Comparison of ENCODE assay signal across 16 cellular contexts in the genomic region with DNA sequence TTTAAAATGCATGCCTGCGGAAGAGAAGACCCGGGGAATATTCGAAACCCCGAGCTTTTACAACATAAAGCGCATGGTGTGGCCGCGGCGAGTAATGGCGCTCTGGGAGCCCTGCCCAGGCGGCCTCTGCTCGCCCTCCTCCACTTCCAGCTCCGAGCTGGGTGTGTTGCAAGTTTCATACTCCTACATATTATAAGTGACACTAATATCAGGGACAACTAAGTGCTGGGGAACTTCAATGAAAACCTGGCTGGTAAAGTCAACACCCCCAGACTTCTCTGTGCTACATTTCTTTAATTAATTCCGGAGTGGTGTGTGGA. TPM values are rescaled to one million over a fixed set of nuclear protein-coding genes. Genes with fewer than 3 reads are reported as not detected.
DNase-seq lines count a peak whose midpoint lies in the region; ATAC-seq, FAIRE-seq and TF ChIP-seq lines count a peak whose summit lies in the region.
"Had no signal": no experiment of that assay in that cellular context is flagged by ENCODE, and none has a peak within 500 bp of the region (broad histone marks: within the 10 kb centered on the region; RNA-seq: fewer than 3 reads in every experiment).

No MANE protein-coding gene starts in this region.

- H3K4me3 ChIP-seq in K562 (no peak overlapping the region), smooth muscle cell (peak overlapping the region; percentile 53), MM.1S (ENCODE audit: low read length) (no peak overlapping the region), foreskin fibroblast (ENCODE audit: low read depth in 1 of 2, low read length in 2 of 2) (no peak overlapping the region)
- H3K4me3 ChIP-seq: uterus had no signal

- no peak for TF ChIP-seq RAD21 in K562 (CRISPR knock-in tag; conservative IDR thresholded peaks at IDR 0.05 in 1 of 2, IDR thresholded peaks at IDR 0.05 in 1 of 2)

- H4K20me1 ChIP-seq in K562 (replicated peaks; ENCODE audit: control insufficient read depth, insufficient read depth, low read length) (peaks cover 4% of the 10 kb centered on the region), smooth muscle cell (ENCODE audit: low read depth) (no peaks in the 10 kb centered on the region), MM.1S (ENCODE audit: insufficient read depth, low read length) (no peaks in the 10 kb centered on the region)

- H3K9ac ChIP-seq in K562 (ENCODE audit: insufficient read depth in 1 of 2, low read depth in 2 of 2, low read length in 2 of 2) (no peak overlapping the region), smooth muscle cell (ENCODE audit: low read depth) (no peak overlapping the region), MM.1S (ENCODE audit: low read length) (no peak overlapping the region)

- POLR2A ChIA-PET in K562 (lab: Yijun Ruan, JAX): interaction anchor here (0.8 to 1.7 kb wide), 5 partner anchors 12 to 124 kb away, joined by 3 to 6 read pairs (median 4); no protein-coding TSS in a partner anchor

- no TSS peak for BruUV-seq in K562 (replicated peaks; lab: Mats Ljungman, UMichigan)

- H3K27me3 ChIP-seq in K562 (ENCODE audit: control insufficient read depth in 2 of 2, insufficient read depth in 2 of 2, low read length in 2 of 2): peaks cover 51 to 80% of the 10 kb centered on the region in 2 experiments
- peaks cover 100% of the 10 kb centered on the region for H3K27me3 ChIP-seq in smooth muscle cell (ENCODE audit: low read depth)
- H3K27me3 ChIP-seq in MM.1S (replicated peaks; ENCODE audit: insufficient read depth, low read length): peaks cover 40% of the 10 kb centered on the region

- TF ChIP-seq POLR2A in K562 (conservative IDR thresholded peaks at IDR 0.05): no peak

- intact Hi-C loops in K562 (cut with micrococcal nuclease): no loop called here
- intact Hi-C loops in left colon (cut with DNase I, micrococcal nuclease): no loop called here

- ATAC-seq in activated T-cell treated with anti-CD3 and anti-CD28 coated beads, Interleukin-2, amount 50 U/mL, for 72 hours (replicated peaks in 1 of 2): peak in 1 of 2 donors; percentile 38
- ATAC-seq in K562 (peak; percentile 63; the same call in 2 of the 3 replicates), left colon (peak; percentile 73), HG02610 (IDR thresholded peaks at IDR 0.05; ENCODE audit: unreplicated experiment) (no peak)
- ATAC-seq: left ventricle myocardium superior had no signal

- no peak for DNase-seq in activated T-cell treated with anti-CD3 and anti-CD28 coated beads, Interleukin-2, amount 50 U/mL, for 72 hours
- DNase-seq in activated T-cell treated with anti-CD3 and anti-CD28 coated beads, Interleukin-2, amount 50 U/mL, for 24 hours: no peak
- DNase-seq in K562 (ENCODE audit: extremely low read depth in 1 of 4, low spot score in 3 of 4) (peak in 3 of 4 experiments; percentile 30 to 52 (median 45)), left colon (no peak), smooth muscle cell (lab: John Stamatoyannopoulos, UW; ENCODE audit: unreplicated experiment) (no peak), MM.1S (no peak), foreskin fibroblast (no peak)
- DNase-seq: activated CD8-positive, alpha-beta memory T cell treated with anti-CD3 and anti-CD28 coated beads, Interleukin-2, amount 50 U/mL, for 48 hours; foreskin melanocyte; left ventricle myocardium superior; NCI-H2029 treated with DMSO at 0.1 percent for 48 hours; nucleus accumbens; uterus had no signal

- H3K36me3 Mint-ChIP-seq in activated T-cell treated with anti-CD3 and anti-CD28 coated beads, Interleukin-2, amount 50 U/mL, for 72 hours (ENCODE audit: insufficient read depth in 2 of 2): no peaks in the 10 kb centered on the region
- H3K36me3 Mint-ChIP-seq in activated T-cell treated with anti-CD3 and anti-CD28 coated beads, Interleukin-2, amount 50 U/mL, for 24 hours (ENCODE audit: low read depth): no peaks in the 10 kb centered on the region

- no peak overlapping the region for H3K27ac ChIP-seq in K562 (ENCODE audit: extremely low read depth, low read depth, low read length)
- no peak overlapping the region for H3K27ac ChIP-seq in smooth muscle cell (ENCODE audit: low read depth)
- no peak overlapping the region for H3K27ac ChIP-seq in MM.1S (ENCODE audit: low read length)
- H3K27ac ChIP-seq: SK-N-MC, uterus had no signal

- TF ChIP-seq CTCF in K562 (IDR thresholded peaks at IDR 0.05 in 2 of 3, conservative IDR thresholded peaks at IDR 0.05 in 1 of 3; ENCODE audit: insufficient read depth in 2 of 3, low read depth in 1 of 3, low read length in 3 of 3) (no peak), smooth muscle cell (IDR thresholded peaks at IDR 0.05; ENCODE audit: borderline replicate concordance, insufficient read depth, poor library complexity, severe bottlenecking) (no peak), MM.1S (IDR thresholded peaks at IDR 0.05; ENCODE audit: low read length) (no peak), foreskin fibroblast (IDR thresholded peaks at IDR 0.05; ENCODE audit: low read depth, low read length) (no peak)

- no peak for TF ChIP-seq EP300 in K562 (IDR thresholded peaks at IDR 0.05; ENCODE audit: low read length)

- FAIRE-seq in K562 (lab: Jason Lieb, UNC): peak; percentile 35
- FAIRE-seq: D721Med had no signal

- H3F3A ChIP-seq in smooth muscle cell (ENCODE audit: low read depth) (no peaks in the 10 kb centered on the region), MM.1S (ENCODE audit: insufficient read depth, low read length) (no peaks in the 10 kb centered on the region)

- H3K9me3 ChIP-seq in K562 (replicated peaks; ENCODE audit: control insufficient read depth, insufficient read depth, low read depth, low read length) (no peaks in the 10 kb centered on the region), smooth muscle cell (replicated peaks; ENCODE audit: low read depth) (no peaks in the 10 kb centered on the region), MM.1S (replicated peaks; ENCODE audit: insufficient read depth, low read length) (no peaks in the 10 kb centered on the region)
- H3K9me3 ChIP-seq: uterus had no signal

- H3K79me2 ChIP-seq in K562 (ENCODE audit: control insufficient read depth, insufficient read depth, low read length) (no peaks in the 10 kb centered on the region), smooth muscle cell (ENCODE audit: low read depth) (no peaks in the 10 kb centered on the region), MM.1S (ENCODE audit: low read length) (no peaks in the 10 kb centered on the region)

- H2AFZ ChIP-seq in K562 (ENCODE audit: low read depth, low read length): 0 out of 2 replicates have a peak overlapping the region, but pooled peaks have one; percentile 4
- peak overlapping the region; percentile 50 for H2AFZ ChIP-seq in smooth muscle cell (ENCODE audit: low read depth)
- no peak overlapping the region for H2AFZ ChIP-seq in MM.1S (ENCODE audit: low read length)

- H3K4me1 ChIP-seq in K562 (replicated peaks in 1 of 2; ENCODE audit: control insufficient read depth in 2 of 2, insufficient read depth in 2 of 2, low read length in 2 of 2) (peaks cover 0 to 16% of the 10 kb centered on the region in 2 experiments; a peak in 2 of 5 replicates), smooth muscle cell (ENCODE audit: low read depth) (peaks cover 39% of the 10 kb centered on the region), MM.1S (ENCODE audit: low read length) (peaks cover 4% of the 10 kb centered on the region; the same call in 1 of the 2 replicates)

- H3K36me3 ChIP-seq in K562 (ENCODE audit: control insufficient read depth, insufficient read depth, low read length) (no peaks in the 10 kb centered on the region), smooth muscle cell (ENCODE audit: low read depth) (no peaks in the 10 kb centered on the region), MM.1S (replicated peaks; ENCODE audit: insufficient read depth, low read length) (no peaks in the 10 kb centered on the region)
- H3K36me3 ChIP-seq: uterus had no signal

- no peaks in the 10 kb centered on the region for H3K9me3 Mint-ChIP-seq in activated T-cell treated with anti-CD3 and anti-CD28 coated beads, Interleukin-2, amount 50 U/mL, for 72 hours
- no peaks in the 10 kb centered on the region for H3K9me3 Mint-ChIP-seq in activated T-cell treated with anti-CD3 and anti-CD28 coated beads, Interleukin-2, amount 50 U/mL, for 24 hours

- WGBS in K562 (ENCODE audit: insufficient coverage, low coverage, missing lambda C conversion rate): 2% methylated on average over 13 of the region's 13 CpGs
- 4% methylated on average over 13 of the region's 13 CpGs for WGBS in smooth muscle cell (ENCODE audit: low lambda C conversion rate)

- peak overlapping the region; percentile 25 to 27 for H3K4me3 Mint-ChIP-seq in activated T-cell treated with anti-CD3 and anti-CD28 coated beads, Interleukin-2, amount 50 U/mL, for 72 hours
- no peak overlapping the region for H3K4me3 Mint-ChIP-seq in activated T-cell treated with anti-CD3 and anti-CD28 coated beads, Interleukin-2, amount 50 U/mL, for 24 hours

- H3K27me3 Mint-ChIP-seq in activated T-cell treated with anti-CD3 and anti-CD28 coated beads, Interleukin-2, amount 50 U/mL, for 72 hours (ENCODE audit: low read depth): peaks cover 88% of the 10 kb centered on the region
- H3K27me3 Mint-ChIP-seq in activated T-cell treated with anti-CD3 and anti-CD28 coated beads, Interleukin-2, amount 50 U/mL, for 24 hours: peaks cover 92% of the 10 kb centered on the region

- in situ Hi-C loops in K562 (cut with MboI): no loop called here

- H3K9me1 ChIP-seq in K562 (ENCODE audit: control insufficient read depth, insufficient read depth, low read length): no peaks in the 10 kb centered on the region

- H3K4me1 Mint-ChIP-seq in activated T-cell treated with anti-CD3 and anti-CD28 coated beads, Interleukin-2, amount 50 U/mL, for 72 hours (ENCODE audit: low read depth): peaks cover 42% of the 10 kb centered on the region
- H3K4me1 Mint-ChIP-seq in activated T-cell treated with anti-CD3 and anti-CD28 coated beads, Interleukin-2, amount 50 U/mL, for 24 hours (ENCODE audit: low read depth): peaks cover 30% of the 10 kb centered on the region

- H3K9me2 ChIP-seq in MM.1S (replicated peaks; ENCODE audit: insufficient read depth, low read length): no peaks in the 10 kb centered on the region

- H3K27ac Mint-ChIP-seq in activated T-cell treated with anti-CD3 and anti-CD28 coated beads, Interleukin-2, amount 50 U/mL, for 72 hours: peak overlapping the region; percentile 60
- no peak overlapping the region for H3K27ac Mint-ChIP-seq in activated T-cell treated with anti-CD3 and anti-CD28 coated beads, Interleukin-2, amount 50 U/mL, for 24 hours

- no peak overlapping the region for H3K4me2 ChIP-seq in K562 (ENCODE audit: insufficient read depth, low read length)
- H3K4me2 ChIP-seq in smooth muscle cell: peak overlapping the region; percentile 91
- H3K4me2 ChIP-seq in MM.1S (ENCODE audit: low read depth, low read length): no peak overlapping the region

- CTCF ChIA-PET in K562 (lab: Yijun Ruan, JAX; ENCODE audit: low intra/inter-chr PET ratio): no interaction called here

RNA-seq across cellular contexts. Expression of a gene that starts 11.8 kb away (rescaled TPM):
- total RNA-seq in activated T-cell treated with anti-CD3 and anti-CD28 coated beads, Interleukin-2, amount 50 U/mL, for 72 hours: 1 to 10 TPM; 1.9 to 4.1 TPM
- total RNA-seq in K562 (2011; cell fraction: chromatin; rRNA removed; ENCODE audit: low replicate concordance): not detected in 2 replicates
- not detected in 2 replicates for total RNA-seq in K562 (2011; cell fraction: nucleolus; rRNA removed)
- not detected in 2 replicates for total RNA-seq in K562 (2011; cell fraction: nucleoplasm; rRNA removed)
- total RNA-seq in K562 (2014; rRNA removed): not detected in 2 replicates
- not detected in 2 replicates for total RNA-seq in K562 (2014; rRNA removed; fragmentation: Illumina TruSeq; extraction: Trizol)
- total RNA-seq in K562 (2015; rRNA removed; fragmentation: Illumina TruSeq; extraction: Trizol): not detected in 2 replicates
- total RNA-seq in K562 (2021): 0.11 TPM in 2 replicates
- not detected in 2 replicates for polyA plus RNA-seq in K562 (2011; rRNA removed)
- polyA plus RNA-seq in K562 (2011; cell fraction: cytosol; rRNA removed): not detected in 2 replicates
- not detected in 2 replicates for polyA plus RNA-seq in K562 (2011; cell fraction: nucleus; rRNA removed)
- 0.14 and 0.35 TPM in 2 replicates for polyA plus RNA-seq in K562 (2012)
- not detected in 2 replicates for polyA plus RNA-seq in K562 (2014; fragmentation: Illumina TruSeq; extraction: Trizol)
- polyA plus RNA-seq in K562 (2014; fragmentation: Nextera tagmentation; extraction: Ambion mirVana): under 1 TPM; 0.07 to 0.08 TPM
- polyA plus RNA-seq in K562 (2014; rRNA removed): not detected in 2 replicates
- polyA minus RNA-seq in K562 (2011; rRNA and poly(A)+ RNA removed): not detected in 2 replicates
- not detected in 2 replicates for polyA minus RNA-seq in K562 (2011; cell fraction: cytosol; rRNA and poly(A)+ RNA removed)
- not detected in 2 replicates for polyA minus RNA-seq in K562 (2011; cell fraction: nucleus; rRNA and poly(A)+ RNA removed)
- under 1 TPM in 1 of 2 donors, not detected in 1; 0.34 TPM for total RNA-seq in left colon
- not detected in 2 replicates for total RNA-seq in smooth muscle cell
- polyA plus RNA-seq in smooth muscle cell: 0.25 and 0.43 TPM in 2 replicates
- total RNA-seq: left ventricle myocardium superior had no signal

Comparison
In these comparisons a context has a peak if more than half of its experiments do, and no peak if none do; other contexts are left out.
1. DNase-seq: peak in K562 (3 of 4); none in activated T-cell treated with anti-CD3 and anti-CD28 coated beads, Interleukin-2, amount 50 U/mL, for 72 hours (0 of 2), activated T-cell treated with anti-CD3 and anti-CD28 coated beads, Interleukin-2, amount 50 U/mL, for 24 hours (single experiment), left colon (0 of 2), smooth muscle cell (single experiment), MM.1S (single experiment) and foreskin fibroblast (0 of 2).